ENCODE assay signal across 8 cellular contexts in the genomic region with DNA sequence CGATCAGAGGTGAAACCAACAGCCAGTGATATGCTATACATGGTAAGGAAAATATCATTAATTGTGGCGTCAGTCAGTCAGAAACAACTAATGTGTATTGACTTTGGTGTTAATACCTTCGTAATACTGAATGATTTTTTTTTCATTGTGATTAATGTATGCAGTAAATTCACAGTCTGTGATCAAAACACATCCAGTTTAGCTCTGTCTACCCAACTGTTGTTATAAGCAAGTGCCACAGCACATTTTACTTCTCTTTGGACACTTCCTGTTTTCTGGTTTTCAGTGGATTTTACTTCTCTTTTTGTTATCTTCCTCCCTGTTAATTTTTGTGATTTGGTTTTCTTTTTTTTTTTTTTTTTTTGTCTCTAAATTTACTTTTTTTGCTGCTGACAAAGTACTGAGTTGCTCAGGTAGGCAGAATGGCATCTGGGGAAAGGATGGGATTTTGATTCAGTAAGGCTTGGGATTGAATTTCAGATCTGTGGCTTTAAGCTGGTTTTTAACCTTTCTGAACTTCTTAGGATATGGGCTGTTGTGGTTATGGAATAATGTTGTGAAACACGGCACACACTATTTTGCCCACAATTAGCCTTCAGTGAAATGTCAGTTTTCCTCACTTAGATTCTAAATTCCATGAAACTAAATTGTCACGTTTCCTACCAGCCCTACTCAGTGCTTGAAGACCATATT. TPM values are rescaled to one million over a fixed set of nuclear protein-coding genes. Genes with fewer than 3 reads are reported as not detected.
A peak's percentile ranks its signal among the peaks of the same experiment; 100 is the strongest.
DNase-seq lines count a peak whose midpoint lies in the region; ATAC-seq and TF ChIP-seq lines count a peak whose summit lies in the region.

No MANE protein-coding gene starts in this region.

- no peaks in the 10 kb centered on the region for H3K9me3 Mint-ChIP-seq in WTC11

- no peaks in the 10 kb centered on the region for H3K36me3 Mint-ChIP-seq in WTC11

- H3K36me3 ChIP-seq in H7 (replicated peaks; ENCODE audit: control insufficient read depth, insufficient read depth, low read length): no peaks in the 10 kb centered on the region

- DNase-seq in activated CD4-positive, CD25-positive, alpha-beta regulatory T cell (lab: John Stamatoyannopoulos, UW): no peak
- DNase-seq in SIG-M5 treated with dmso at 0.1 percent for 504 hours (lab: John Stamatoyannopoulos, UW; ENCODE audit: unreplicated experiment): peak; percentile 86
- DNase-seq in fibroblast of mammary gland (ENCODE audit: low read depth): peak; percentile 45
- no peak for DNase-seq in skeletal muscle cell (ENCODE audit: low read depth)
- no peak for DNase-seq in H7
- DNase-seq in WTC11 (ENCODE audit: low spot score): no peak

- H3K4me3 ChIP-seq in fibroblast of mammary gland (ENCODE audit: control insufficient read depth, low read depth, low read length): peak overlapping the region; percentile 83
- peak overlapping the region; percentile 46 for H3K4me3 ChIP-seq in skeletal muscle cell (ENCODE audit: low read depth, low read length)
- no peak overlapping the region for H3K4me3 ChIP-seq in H7 (ENCODE audit: insufficient read depth, low read depth, low read length)

- peaks cover 22% of the 10 kb centered on the region for H3K4me1 Mint-ChIP-seq in WTC11

- TF ChIP-seq CTCF in fibroblast of mammary gland (conservative IDR thresholded peaks at IDR 0.05; ENCODE audit: control insufficient read depth, insufficient read depth, low read depth, low read length): no peak
- TF ChIP-seq CTCF in WTC11 (IDR thresholded peaks at IDR 0.05): no peak

- ATAC-seq in activated CD4-positive, CD25-positive, alpha-beta regulatory T cell treated with anti-CD3 and anti-CD28 coated beads, Interleukin-2, amount 50 U/mL, for 24 hours: peak; percentile 49 to 54
- ATAC-seq in HG03045 (IDR thresholded peaks at IDR 0.05; ENCODE audit: unreplicated experiment) (peak; percentile 15), WTC11 (no peak)

- H3K27me3 Mint-ChIP-seq in WTC11 (ENCODE audit: low read depth): no peaks in the 10 kb centered on the region

- POLR2A ChIA-PET in WTC11 (lab: Charles Lee): no interaction called here

- H3K27ac Mint-ChIP-seq in WTC11: no peak overlapping the region

- CTCF ChIA-PET in WTC11 (lab: Charles Lee): interaction anchor here (1.8 kb wide), 1 partner anchor 90 kb away, joined by 4 read pairs; the partner anchor contains the start of gene GLIPR1L2

- H3K4me3 Mint-ChIP-seq in WTC11: no peak overlapping the region

- H3K27me3 ChIP-seq in H7 (ENCODE audit: control insufficient read depth, insufficient read depth, low read length): no peaks in the 10 kb centered on the region

TF ChIP-seq in WTC11, 78 proteins besides CTCF, POLR2A, EP300 and RAD21:
- TF ChIP-seq NR3C1 (CRISPR knock-in tag; conservative IDR thresholded peaks at IDR 0.05; ENCODE audit: low read depth) (no peak), GTF2I (CRISPR knock-in tag; conservative IDR thresholded peaks at IDR 0.05) (no peak), KAT7 (CRISPR knock-in tag; IDR thresholded peaks at IDR 0.05; ENCODE audit: borderline replicate concordance) (no peak), ZNF317 (CRISPR knock-in tag; IDR thresholded peaks at IDR 0.05; ENCODE audit: borderline replicate concordance, low read depth) (no peak), ZNF423 (CRISPR knock-in tag; IDR thresholded peaks at IDR 0.05) (no peak), ATF1 (CRISPR knock-in tag; IDR thresholded peaks at IDR 0.05) (no peak), EMX1 (CRISPR knock-in tag; IDR thresholded peaks at IDR 0.05) (no peak), MYBL2 (CRISPR knock-in tag; IDR thresholded peaks at IDR 0.05) (no peak), OVOL2 (CRISPR knock-in tag; IDR thresholded peaks at IDR 0.05; ENCODE audit: borderline replicate concordance) (no peak), ELF4 (CRISPR knock-in tag; IDR thresholded peaks at IDR 0.05; ENCODE audit: low read depth) (no peak), NR2C2 (CRISPR knock-in tag; IDR thresholded peaks at IDR 0.05) (no peak), SMAD4 (CRISPR knock-in tag; IDR thresholded peaks at IDR 0.05) (no peak)
- TF ChIP-seq, protein P1, sequence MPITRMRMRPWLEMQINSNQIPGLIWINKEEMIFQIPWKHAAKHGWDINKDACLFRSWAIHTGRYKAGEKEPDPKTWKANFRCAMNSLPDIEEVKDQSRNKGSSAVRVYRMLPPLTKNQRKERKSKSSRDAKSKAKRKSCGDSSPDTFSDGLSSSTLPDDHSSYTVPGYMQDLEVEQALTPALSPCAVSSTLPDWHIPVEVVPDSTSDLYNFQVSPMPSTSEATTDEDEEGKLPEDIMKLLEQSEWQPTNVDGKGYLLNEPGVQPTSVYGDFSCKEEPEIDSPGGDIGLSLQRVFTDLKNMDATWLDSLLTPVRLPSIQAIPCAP (CRISPR knock-in tag; IDR thresholded peaks at IDR 0.05): no peak
- TF ChIP-seq, protein P2, sequence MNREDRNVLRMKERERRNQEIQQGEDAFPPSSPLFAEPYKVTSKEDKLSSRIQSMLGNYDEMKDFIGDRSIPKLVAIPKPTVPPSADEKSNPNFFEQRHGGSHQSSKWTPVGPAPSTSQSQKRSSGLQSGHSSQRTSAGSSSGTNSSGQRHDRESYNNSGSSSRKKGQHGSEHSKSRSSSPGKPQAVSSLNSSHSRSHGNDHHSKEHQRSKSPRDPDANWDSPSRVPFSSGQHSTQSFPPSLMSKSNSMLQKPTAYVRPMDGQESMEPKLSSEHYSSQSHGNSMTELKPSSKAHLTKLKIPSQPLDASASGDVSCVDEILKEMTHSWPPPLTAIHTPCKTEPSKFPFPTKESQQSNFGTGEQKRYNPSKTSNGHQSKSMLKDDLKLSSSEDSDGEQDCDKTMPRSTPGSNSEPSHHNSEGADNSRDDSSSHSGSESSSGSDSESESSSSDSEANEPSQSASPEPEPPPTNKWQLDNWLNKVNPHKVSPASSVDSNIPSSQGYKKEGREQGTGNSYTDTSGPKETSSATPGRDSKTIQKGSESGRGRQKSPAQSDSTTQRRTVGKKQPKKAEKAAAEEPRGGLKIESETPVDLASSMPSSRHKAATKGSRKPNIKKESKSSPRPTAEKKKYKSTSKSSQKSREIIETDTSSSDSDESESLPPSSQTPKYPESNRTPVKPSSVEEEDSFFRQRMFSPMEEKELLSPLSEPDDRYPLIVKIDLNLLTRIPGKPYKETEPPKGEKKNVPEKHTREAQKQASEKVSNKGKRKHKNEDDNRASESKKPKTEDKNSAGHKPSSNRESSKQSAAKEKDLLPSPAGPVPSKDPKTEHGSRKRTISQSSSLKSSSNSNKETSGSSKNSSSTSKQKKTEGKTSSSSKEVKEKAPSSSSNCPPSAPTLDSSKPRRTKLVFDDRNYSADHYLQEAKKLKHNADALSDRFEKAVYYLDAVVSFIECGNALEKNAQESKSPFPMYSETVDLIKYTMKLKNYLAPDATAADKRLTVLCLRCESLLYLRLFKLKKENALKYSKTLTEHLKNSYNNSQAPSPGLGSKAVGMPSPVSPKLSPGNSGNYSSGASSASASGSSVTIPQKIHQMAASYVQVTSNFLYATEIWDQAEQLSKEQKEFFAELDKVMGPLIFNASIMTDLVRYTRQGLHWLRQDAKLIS (CRISPR knock-in tag; IDR thresholded peaks at IDR 0.05; ENCODE audit: borderline replicate concordance): no peak

RNA-seq across cellular contexts. Expression of gene GLIPR1, which starts 0.6 kb away (rescaled TPM):
- total RNA-seq in H7 (2014; rRNA removed; shearing (Covaris generic)): 0.21 and 0.52 TPM in 2 replicates
- total RNA-seq in WTC11 (2021): 0.28 to 0.48 TPM in 2 of 3 replicates, not detected in the other

RNA-seq across cellular contexts. Expression of gene KRR1, which starts 30.2 kb away (rescaled TPM):
- total RNA-seq in H7 (2014; rRNA removed; shearing (Covaris generic)): 25.6 and 35.0 TPM in 2 replicates
- total RNA-seq in WTC11 (2021): 54.4 to 59.6 TPM (median 54.8 TPM) in 3 replicates

Comparison
In these comparisons a context has a peak if more than half of its experiments do, and no peak if none do; other contexts are left out.
1. DNase-seq: peak in SIG-M5 treated with dmso at 0.1 percent for 504 hours (single experiment) and fibroblast of mammary gland (single experiment); none in activated CD4-positive, CD25-positive, alpha-beta regulatory T cell (0 of 4), skeletal muscle cell (single experiment), H7 (single experiment) and WTC11 (single experiment).